ENCODE assay signal across 31 cellular contexts in the genomic region with DNA sequence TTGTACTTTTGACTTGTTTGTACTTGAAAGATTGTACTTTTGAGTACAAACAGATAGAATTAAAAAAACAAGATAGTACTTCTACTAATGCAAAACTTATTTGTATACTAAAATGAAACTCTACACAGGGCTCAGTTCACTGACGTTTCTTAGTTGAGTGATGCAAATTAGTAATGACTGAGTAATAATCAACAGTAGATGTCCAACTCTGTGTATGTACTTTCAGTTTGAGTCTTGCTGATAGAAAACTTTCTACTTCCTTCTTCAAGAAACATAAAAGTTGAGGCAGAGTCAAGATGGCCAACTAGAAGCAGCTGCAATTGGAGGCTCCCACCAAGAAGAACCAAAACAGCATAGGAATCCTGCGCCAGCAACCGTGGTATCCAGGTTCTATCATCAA.
DNase-seq lines count a peak whose midpoint lies in the region; ATAC-seq, FAIRE-seq and TF ChIP-seq lines count a peak whose summit lies in the region.
"Had no signal": no experiment of that assay in that cellular context is flagged by ENCODE, and none has a peak within 500 bp of the region (broad histone marks: within the 10 kb centered on the region; RNA-seq: fewer than 3 reads in every experiment).

No MANE protein-coding gene starts in this region.

- FAIRE-seq in GM12892 (lab: Jason Lieb, UNC) (no peak), HepG2 (lab: Jason Lieb, UNC) (no peak)
- FAIRE-seq: bronchial epithelial cell, HTR-8/SVneo, islet of Langerhans had no signal

- POLR2A ChIA-PET in HepG2 (lab: Yijun Ruan, JAX), result no interaction called here

- no peak for TF ChIP-seq RAD21 in HepG2 (CRISPR knock-in tag; IDR thresholded peaks at IDR 0.05)

- H3K27me3 ChIP-seq in neural progenitor cell (no peaks in the 10 kb centered on the region), HepG2 (ENCODE audit: control insufficient read depth in 1 of 2, insufficient read depth in 2 of 2, low read length in 2 of 2) (no peaks in the 10 kb centered on the region)
- H3K27me3 ChIP-seq: adrenal gland, colonic mucosa, esophagus muscularis mucosa, gastroesophageal sphincter had no signal

- DNase-seq in NCI-H2171 treated with DMSO at 0.1 percent for 48 hours (lab: John Stamatoyannopoulos, UW) (peak; percentile 40), NCI-H2171 (lab: John Stamatoyannopoulos, UW) (no peak), neural progenitor cell (ENCODE audit: low spot score) (no peak), GM12892 (ENCODE audit: insufficient read length) (no peak), HepG2 (ENCODE audit: low spot score) (no peak)
- DNase-seq in stimulated activated CD4-positive, alpha-beta T cell treated with anti-CD3 and anti-CD28 coated beads, Interleukin-12 subunit alpha, Interleukin-12 subunit beta, amount 100 ng/mL, for 4 hours, result no peak
- DNase-seq: activated CD8-positive, alpha-beta T cell treated with anti-CD3 and anti-CD28 coated beads, Interleukin-2, amount 10 ng/mL, durations not matched to agents 7 days and 5 days; activated naive CD4-positive, alpha-beta T cell; activated T-cell treated with anti-CD3 and anti-CD28 coated beads, Interleukin-2, amount 50 U/mL, for 1 hour; adrenal gland; AML-193; CD8-positive, alpha-beta T cell; colonic mucosa; DMS153; effector memory CD8-positive, alpha-beta T cell; left ventricle myocardium superior; MV-4-11; natural killer cell; OCI-M1; ovary; trophoblast cell had no signal

- TF ChIP-seq POLR2A in GM12892 (IDR thresholded peaks at IDR 0.05; ENCODE audit: low read depth, low read length), result no peak
- TF ChIP-seq POLR2A in HepG2 (IDR thresholded peaks at IDR 0.05; ENCODE audit: insufficient read depth in 1 of 2, low read depth in 2 of 2, low read length in 2 of 2), result no peak

- H3K27ac ChIP-seq in neural progenitor cell (no peak overlapping the region), HepG2 (ENCODE audit: extremely low read length, insufficient read depth, low read length) (no peak overlapping the region)
- H3K27ac ChIP-seq: 22Rv1, adrenal gland, colonic mucosa, esophagus muscularis mucosa, gastroesophageal sphincter, ovary had no signal

- H3K36me3 ChIP-seq in neural progenitor cell (no peaks in the 10 kb centered on the region), HepG2 (replicated peaks in 1 of 2; ENCODE audit: control insufficient read depth in 1 of 2, insufficient read depth in 2 of 2, low read length in 2 of 2) (no peaks in the 10 kb centered on the region)
- H3K36me3 ChIP-seq: adrenal gland, colonic mucosa, esophagus muscularis mucosa, gastroesophageal sphincter, ovary had no signal

- TF ChIP-seq CTCF in neural progenitor cell (IDR thresholded peaks at IDR 0.05) (no peak), HepG2 (CRISPR knock-in tag; IDR thresholded peaks at IDR 0.05) (no peak)

- H3F3A ChIP-seq in neural progenitor cell (ENCODE audit: low read depth), result no peaks in the 10 kb centered on the region

- H3K4me3 ChIP-seq in neural progenitor cell (no peak overlapping the region), HepG2 (replicated peaks in 1 of 3; ENCODE audit: insufficient read depth in 1 of 3, low read depth in 2 of 3, low read length in 3 of 3) (no peak overlapping the region)
- H3K4me3 ChIP-seq: adrenal gland, colonic mucosa, esophagus muscularis mucosa, gastroesophageal sphincter, ovary had no signal

- H4K20me1 ChIP-seq in neural progenitor cell (ENCODE audit: low read depth) (no peaks in the 10 kb centered on the region), HepG2 (ENCODE audit: insufficient read depth, low read length) (no peaks in the 10 kb centered on the region)

- peak overlapping the region; percentile 36 for H3K27ac Mint-ChIP-seq in neural progenitor cell
- H3K27ac Mint-ChIP-seq: activated CD8-positive, alpha-beta T cell treated with anti-CD3 and anti-CD28 coated beads, Interleukin-2, amount 10 ng/mL, durations not matched to agents 7 days and 5 days; CD8-positive, alpha-beta T cell; effector memory CD8-positive, alpha-beta T cell; mesothelial cell of epicardium; natural killer cell had no signal

- no peak overlapping the region for H3K4me3 Mint-ChIP-seq in neural progenitor cell
- H3K4me3 Mint-ChIP-seq: activated CD8-positive, alpha-beta T cell treated with anti-CD3 and anti-CD28 coated beads, Interleukin-2, amount 10 ng/mL, durations not matched to agents 7 days and 5 days; CD8-positive, alpha-beta T cell; effector memory CD8-positive, alpha-beta T cell; mesothelial cell of epicardium; natural killer cell had no signal

- H3K4me1 ChIP-seq in neural progenitor cell (no peaks in the 10 kb centered on the region), HepG2 (ENCODE audit: insufficient read depth, low read length) (no peaks in the 10 kb centered on the region)
- H3K4me1 ChIP-seq: adrenal gland, colonic mucosa, esophagus muscularis mucosa, gastroesophageal sphincter had no signal

- H3K79me2 ChIP-seq in neural progenitor cell (ENCODE audit: low read depth) (no peaks in the 10 kb centered on the region), HepG2 (ENCODE audit: insufficient read depth, low read length) (no peaks in the 10 kb centered on the region)

- in situ Hi-C loops in HepG2 (cut with HindIII; ENCODE audit: extremely low pct_ligation_motif_present, low pct_unique_long_range_greater_than_20kb), result no loop called here

- TF ChIP-seq EP300 in HepG2 (IDR thresholded peaks at IDR 0.05; ENCODE audit: low read depth in 2 of 2, low read length in 2 of 2), result no peak
- no peak for TF ChIP-seq EP300 in HepG2 (CRISPR knock-in tag; IDR thresholded peaks at IDR 0.05; ENCODE audit: borderline replicate concordance)

- ATAC-seq in HG02610 (IDR thresholded peaks at IDR 0.05; ENCODE audit: unreplicated experiment), result peak; percentile 69
- peak; percentile 79 for ATAC-seq in HG03159 (IDR thresholded peaks at IDR 0.05; ENCODE audit: unreplicated experiment)
- ATAC-seq in HepG2, result no peak
- ATAC-seq: activated CD8-positive, alpha-beta T cell treated with anti-CD3 and anti-CD28 coated beads, Interleukin-2, amount 10 ng/mL, durations not matched to agents 7 days and 5 days; CD8-positive, alpha-beta T cell; effector memory CD8-positive, alpha-beta T cell; gastroesophageal sphincter; left ventricle myocardium superior; natural killer cell; Right ventricle myocardium inferior had no signal

- H3K4me1 Mint-ChIP-seq in neural progenitor cell, result peaks cover 2% of the 10 kb centered on the region
- H3K4me1 Mint-ChIP-seq: mesothelial cell of epicardium, natural killer cell had no signal

- H3K4me2 ChIP-seq in neural progenitor cell (no peak overlapping the region), HepG2 (ENCODE audit: low read depth, low read length) (no peak overlapping the region)

- no peak overlapping the region for H2AFZ ChIP-seq in neural progenitor cell (replicated peaks)
- H2AFZ ChIP-seq in HepG2 (ENCODE audit: low read length), result no peak overlapping the region

- intact Hi-C loops in HepG2 (cut with micrococcal nuclease; ENCODE audit: unreplicated experiment), result no loop called here

- no peak overlapping the region for H3K9ac ChIP-seq in neural progenitor cell
- no peak overlapping the region for H3K9ac ChIP-seq in HepG2 (ENCODE audit: insufficient read depth, low read depth, low read length)

- no TSS peak for BruUV-seq in HepG2 (replicated peaks; lab: Mats Ljungman, UMichigan)

- peaks cover 2% of the 10 kb centered on the region for H3K27me3 Mint-ChIP-seq in neural progenitor cell (ENCODE audit: insufficient read depth, low read depth)
- H3K27me3 Mint-ChIP-seq: effector memory CD8-positive, alpha-beta T cell had no signal

- CTCF ChIA-PET in HepG2 (lab: Yijun Ruan, JAX; ENCODE audit: low intra/inter-chr PET ratio, low total read pairs), result no interaction called here

- peaks cover 2% of the 10 kb centered on the region for H3K9me3 Mint-ChIP-seq in neural progenitor cell
- H3K9me3 Mint-ChIP-seq: CD8-positive, alpha-beta T cell; mesothelial cell of epicardium had no signal

- WGBS in HepG2 (ENCODE audit: low lambda C conversion rate), result 40% methylated on average over 3 of the region's 3 CpGs

- H3K9me3 ChIP-seq in neural progenitor cell (ENCODE audit: low read depth) (no peaks in the 10 kb centered on the region), HepG2 (ENCODE audit: low read length) (0 out of 2 replicates have a peak, but pooled peaks cover 9% of the 10 kb centered on the region)
- H3K9me3 ChIP-seq: adrenal gland, colonic mucosa, gastroesophageal sphincter, ovary had no signal

- no peaks in the 10 kb centered on the region for H3K36me3 Mint-ChIP-seq in neural progenitor cell
- H3K36me3 Mint-ChIP-seq: CD8-positive, alpha-beta T cell; mesothelial cell of epicardium; natural killer cell had no signal

TF ChIP-seq in HepG2, 621 proteins besides CTCF, POLR2A, EP300 and RAD21 (continues in another document):
- TF ChIP-seq ZMAT3 (CRISPR knock-in tag; conservative IDR thresholded peaks at IDR 0.05) (no peak), KLF9 (CRISPR knock-in tag; IDR thresholded peaks at IDR 0.05; ENCODE audit: low read depth) (no peak), FOXP1 (IDR thresholded peaks at IDR 0.05) (no peak), FOXP1 (CRISPR knock-in tag; IDR thresholded peaks at IDR 0.05) (no peak), ZNF224 (CRISPR knock-in tag; IDR thresholded peaks at IDR 0.05) (no peak), ZFAT (CRISPR knock-in tag; conservative IDR thresholded peaks at IDR 0.05) (no peak), ZNF713 (CRISPR knock-in tag; IDR thresholded peaks at IDR 0.05) (no peak), ZNF383 (CRISPR knock-in tag; IDR thresholded peaks at IDR 0.05; ENCODE audit: borderline replicate concordance) (no peak), GATA4 (IDR thresholded peaks at IDR 0.05; ENCODE audit: borderline replicate concordance, low read depth) (no peak), PPARG (CRISPR knock-in tag; conservative IDR thresholded peaks at IDR 0.05) (no peak), ZKSCAN8 (CRISPR knock-in tag; IDR thresholded peaks at IDR 0.05; ENCODE audit: borderline replicate concordance) (no peak), ZNF333 (CRISPR knock-in tag; IDR thresholded peaks at IDR 0.05; ENCODE audit: borderline replicate concordance) (no peak), SYNCRIP (IDR thresholded peaks at IDR 0.05; ENCODE audit: insufficient read depth, low read depth, low read length) (no peak)
